In genomic region chr3:14461748-14462324, GRCh38 we compare ENCODE assay signal across 7 cellular contexts. TPM values are rescaled to one million over a fixed set of nuclear protein-coding genes. Genes with fewer than 3 reads are reported as not detected.
DNase-seq lines count a peak whose midpoint lies in the region; ATAC-seq and TF ChIP-seq lines count a peak whose summit lies in the region.

No MANE protein-coding gene starts in this region.

- intact Hi-C loops in mammary epithelial cell (cut with micrococcal nuclease), result loop anchor here (1.0 kb wide), 3 partner anchors 60 to 259 kb away; partner anchors contain the start of gene SLC6A6

- H2AFZ ChIP-seq in mammary epithelial cell (ENCODE audit: low read depth, low read length), result no peak overlapping the region

- H3K9me3 ChIP-seq in mammary epithelial cell (replicated peaks; ENCODE audit: insufficient read depth, low read length), result no peaks in the 10 kb centered on the region

- no peak overlapping the region for H3K4me3 ChIP-seq in mammary epithelial cell (replicated peaks in 1 of 3; ENCODE audit: insufficient read depth in 1 of 3, low read depth in 2 of 3, low read length in 3 of 3)

- H4K20me1 ChIP-seq in mammary epithelial cell (ENCODE audit: insufficient read depth, low read length), result no peaks in the 10 kb centered on the region

- H3K79me2 ChIP-seq in mammary epithelial cell (ENCODE audit: insufficient read depth, low read length), result no peaks in the 10 kb centered on the region

- no peak overlapping the region for H3K27ac ChIP-seq in mammary epithelial cell (ENCODE audit: insufficient read depth, low read depth, low read length)

- dilution Hi-C loops in mammary epithelial cell (cut with HindIII; ENCODE audit: low sequenced_read_pairs), result loop anchor here (5.0 to 25.0 kb wide), 2 partner anchors 250 to 550 kb away; no protein-coding TSS in a partner anchor

- BruUV-seq in mammary epithelial cell (replicated peaks; lab: Mats Ljungman, UMichigan), result no TSS peak

- peak; percentile 55 for ATAC-seq in HG02759 (IDR thresholded peaks at IDR 0.05; ENCODE audit: unreplicated experiment)
- no peak for ATAC-seq in stimulated activated naive CD8-positive, alpha-beta T cell treated with anti-CD3 and anti-CD28 coated beads, Interleukin-15, Interleukin-2, amounts not matched to agents 100 U/mL and 50 U/mL, for 24 hours

- H3K27me3 ChIP-seq in mammary epithelial cell (ENCODE audit: insufficient read depth, low read length), result no peaks in the 10 kb centered on the region

- no peaks in the 10 kb centered on the region for H3K36me3 ChIP-seq in mammary epithelial cell (ENCODE audit: insufficient read depth, low read length)

- CTCF ChIA-PET in mammary epithelial cell (lab: Charles Lee; ENCODE audit: low non-redundant PET), result interaction anchor here (0.6 kb wide), 1 partner anchor 199 kb away, joined by 3 read pairs; no protein-coding TSS in a partner anchor

- WGBS in mammary epithelial cell (ENCODE audit: low coverage, missing lambda C conversion rate), result 91% methylated on average over 8 of the region's 8 CpGs

- peak; percentile 77 for DNase-seq in ELR (ENCODE audit: low read depth)
- DNase-seq in SK-N-DZ (ENCODE audit: low spot score), result peak; percentile 17
- peak; percentile 44 for DNase-seq in mammary epithelial cell
- peak; percentile 23 for DNase-seq in kidney glomerular epithelial cell (lab: John Stamatoyannopoulos, UW)
- peak; percentile 22 for DNase-seq in stimulated activated naive CD8-positive, alpha-beta T cell treated with anti-CD3 and anti-CD28 coated beads, Interleukin-15, Interleukin-2, amounts not matched to agents 100 U/mL and 50 U/mL, for 24 hours
- no peak for DNase-seq in COLO829 (ENCODE audit: low spot score)

- H3K4me2 ChIP-seq in mammary epithelial cell (ENCODE audit: insufficient read depth, low read depth, low read length), result no peak overlapping the region

- peak; percentile 68 to 96 for TF ChIP-seq CTCF in mammary epithelial cell (conservative IDR thresholded peaks at IDR 0.05 in 1 of 2, IDR thresholded peaks at IDR 0.05 in 1 of 2; ENCODE audit: extremely low read depth in 1 of 2, insufficient read depth in 1 of 2, low read depth in 1 of 2, low read length in 2 of 2)

- peaks cover 4% of the 10 kb centered on the region for H3K4me1 ChIP-seq in mammary epithelial cell (ENCODE audit: insufficient read depth, low read length)

- in situ Hi-C loops in mammary epithelial cell (cut with MboI; ENCODE audit: low sequenced_read_pairs in 2 of 2), result loop anchor here (5.0 to 10.0 kb wide), 5 partner anchors 200 to 567 kb away; no protein-coding TSS in a partner anchor

- H3K9ac ChIP-seq in mammary epithelial cell (ENCODE audit: insufficient read depth, low read length), result no peak overlapping the region

RNA-seq across cellular contexts. Expression of gene SLC6A6, which starts 59.4 kb away (rescaled TPM):
- polyA plus RNA-seq in SK-N-DZ (2014; cell fraction: cytosol; rRNA removed), result 23.6 and 27.2 TPM in 2 replicates
- polyA plus RNA-seq in SK-N-DZ (2014; cell fraction: nucleus; rRNA removed), result 49.9 and 68.9 TPM in 2 replicates
- 10 to 100 TPM; 14.8 to 17.7 TPM for total RNA-seq in mammary epithelial cell
- 13.4 TPM for polyA plus RNA-seq in mammary epithelial cell
- polyA minus RNA-seq in mammary epithelial cell, result 76.1 TPM
